ENCODE assay signal across 8 cellular contexts in the genomic region with DNA sequence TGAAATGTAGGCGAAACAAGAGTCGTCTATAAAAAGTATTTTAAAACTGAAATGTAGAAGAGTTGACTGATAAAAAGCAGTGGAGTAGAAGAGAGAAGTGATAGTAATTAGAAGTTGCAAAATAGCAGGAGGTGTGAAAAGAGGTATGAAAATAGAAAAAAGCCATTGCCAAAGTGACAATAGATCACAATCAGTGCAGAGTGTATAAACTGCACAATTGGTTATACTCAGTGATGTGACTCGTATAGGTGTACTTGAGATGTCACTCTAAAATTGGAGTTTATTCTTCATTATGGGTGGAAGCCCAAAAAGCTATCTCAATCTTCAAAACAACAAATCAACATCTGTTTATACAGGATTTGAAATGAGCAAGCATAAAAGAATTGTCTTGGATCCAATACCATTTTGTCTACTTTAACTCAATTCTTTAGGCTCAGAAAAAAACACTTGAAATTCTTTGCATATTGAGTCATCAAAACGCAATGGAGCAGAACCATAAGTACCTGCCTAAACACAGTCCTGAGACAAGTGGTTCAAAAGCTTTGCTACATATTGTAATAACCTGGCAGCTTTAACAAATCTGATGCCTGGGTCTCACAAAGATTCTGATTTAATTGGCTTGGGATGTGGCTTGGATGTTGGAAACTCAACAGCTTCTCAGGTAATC. TPM values are rescaled to one million over a fixed set of nuclear protein-coding genes. Genes with fewer than 3 reads are reported as not detected.
DNase-seq lines count a peak whose midpoint lies in the region; ATAC-seq and TF ChIP-seq lines count a peak whose summit lies in the region.

No MANE protein-coding gene starts in this region.

- H3K4me1 Mint-ChIP-seq in CD4-positive, alpha-beta T cell (ENCODE audit: low read depth): no peaks in the 10 kb centered on the region

- CTCF ChIA-PET in CD4-positive, alpha-beta T cell (lab: Charles Lee): interaction anchor here (0.8 kb wide), 1 partner anchor 18 kb away, joined by 3 read pairs; no protein-coding TSS in a partner anchor

- ATAC-seq in GM18520 (IDR thresholded peaks at IDR 0.05; ENCODE audit: unreplicated experiment) (peak; percentile 84), HG02678 (IDR thresholded peaks at IDR 0.05; ENCODE audit: unreplicated experiment) (peak; percentile 82)
- no peak for ATAC-seq in CD4-positive, alpha-beta T cell (ENCODE audit: poor library complexity)

- no peaks in the 10 kb centered on the region for H3K9me3 ChIP-seq in CD4-positive, alpha-beta T cell (ENCODE audit: control insufficient read depth, low read length)

- no peak for TF ChIP-seq CTCF in CD4-positive, alpha-beta T cell (IDR thresholded peaks at IDR 0.05)

- no peak overlapping the region for H3K27ac Mint-ChIP-seq in CD4-positive, alpha-beta T cell

- no peaks in the 10 kb centered on the region for H3K9me3 Mint-ChIP-seq in CD4-positive, alpha-beta T cell

- no peaks in the 10 kb centered on the region for H3K27me3 Mint-ChIP-seq in CD4-positive, alpha-beta T cell

- H3K27ac ChIP-seq in CD4-positive, alpha-beta T cell (ENCODE audit: low read depth, low read length): no peak overlapping the region

- intact Hi-C loops in CD4-positive, alpha-beta T cell (cut with DNase I, micrococcal nuclease): no loop called here

- DNase-seq in NCI-H2196 (lab: John Stamatoyannopoulos, UW; ENCODE audit: unreplicated experiment) (peak; percentile 56), glomerular endothelial cell (ENCODE audit: extremely low read depth, low read depth, low spot score) (peak; percentile 27), retina (no peak), SKM-1 (lab: John Stamatoyannopoulos, UW; ENCODE audit: unreplicated experiment) (no peak)
- DNase-seq in activated naive CD4-positive, alpha-beta T cell treated with anti-CD3 and anti-CD28 coated beads, Interleukin-2, amount 50 U/mL, for 16 hours: no peak
- DNase-seq in CD4-positive, alpha-beta T cell: no peak

- H3K36me3 Mint-ChIP-seq in CD4-positive, alpha-beta T cell (ENCODE audit: low read depth): peaks cover 6% of the 10 kb centered on the region

- no peak overlapping the region for H3K4me3 Mint-ChIP-seq in CD4-positive, alpha-beta T cell

- H3K27me3 ChIP-seq in CD4-positive, alpha-beta T cell (ENCODE audit: control insufficient read depth, insufficient read depth, low read length): no peaks in the 10 kb centered on the region

- POLR2A ChIA-PET in CD4-positive, alpha-beta T cell (lab: Charles Lee): no interaction called here

RNA-seq across cellular contexts. Expression of a gene that starts 8.8 kb away (rescaled TPM):
- 67.8 and 74.2 TPM in 2 replicates for total RNA-seq in glomerular endothelial cell
- under 1 TPM; 0.56 to 0.82 TPM for total RNA-seq in CD4-positive, alpha-beta T cell

RNA-seq across cellular contexts. Expression of a gene that starts 9.3 kb away (rescaled TPM):
- total RNA-seq in glomerular endothelial cell: 23.3 and 27.4 TPM in 2 replicates
- 10 to 100 TPM; 13.5 to 14.5 TPM for total RNA-seq in CD4-positive, alpha-beta T cell

RNA-seq across cellular contexts. Expression of a gene that starts 42.3 kb away (rescaled TPM):
- 417 and 545 TPM in 2 replicates for total RNA-seq in glomerular endothelial cell
- 100 to 1,000 TPM; 602 to 615 TPM for total RNA-seq in CD4-positive, alpha-beta T cell

Comparison
In these comparisons a context has a peak if more than half of its experiments do, and no peak if none do; other contexts are left out.
1. DNase-seq: peak in NCI-H2196 (single experiment) and glomerular endothelial cell (single experiment); none in retina (single experiment), activated naive CD4-positive, alpha-beta T cell treated with anti-CD3 and anti-CD28 coated beads, Interleukin-2, amount 50 U/mL, for 16 hours (single experiment), CD4-positive, alpha-beta T cell (0 of 10) and SKM-1 (single experiment).
2. RNA of a gene that starts 8.8 kb away (total RNA-seq): 67.8 to 74.2 TPM in glomerular endothelial cell; 0.56 to 0.82 TPM in CD4-positive, alpha-beta T cell; every median in the first group is over 10 times any median in the second.